10 cellular contexts compared by ENCODE assay signal in the genomic region with DNA sequence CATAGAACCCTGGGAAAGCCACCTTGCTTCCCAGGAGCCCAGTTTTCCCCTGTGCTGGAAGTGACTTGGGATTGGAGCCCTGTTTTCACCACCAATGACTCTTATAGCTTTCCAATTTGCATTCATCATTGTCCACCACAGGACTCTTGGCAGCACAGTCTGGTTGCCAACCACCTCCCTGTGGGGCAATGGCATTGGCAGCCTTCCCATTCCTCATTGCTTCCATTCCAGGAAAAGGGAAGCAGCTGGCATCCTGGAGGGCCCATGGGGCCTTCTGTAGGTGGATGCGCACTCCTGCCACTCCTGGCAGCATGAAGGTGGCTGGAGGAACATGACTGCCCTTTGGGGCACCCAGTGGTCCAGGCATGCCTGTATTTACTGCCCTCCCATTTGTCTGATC. TPM values are rescaled to one million over a fixed set of nuclear protein-coding genes. Genes with fewer than 3 reads are reported as not detected.
DNase-seq lines count a peak whose midpoint lies in the region; ATAC-seq, FAIRE-seq and TF ChIP-seq lines count a peak whose summit lies in the region.
"Had no signal": no experiment of that assay in that cellular context is flagged by ENCODE, and none has a peak within 500 bp of the region (broad histone marks: within the 10 kb centered on the region; RNA-seq: fewer than 3 reads in every experiment).

No MANE protein-coding gene starts in this region.

- TF ChIP-seq CTCF in dorsolateral prefrontal cortex (IDR thresholded peaks at IDR 0.05 in 54 of 56, conservative IDR thresholded peaks at IDR 0.05 in 2 of 56; ENCODE audit: low read depth in 1 of 56, partially characterized antibody in 56 of 56): no peak
- no peak for TF ChIP-seq CTCF in pancreas (IDR thresholded peaks at IDR 0.05)
- no peak for TF ChIP-seq CTCF in esophagus squamous epithelium (IDR thresholded peaks at IDR 0.05)

- intact Hi-C loops in dorsolateral prefrontal cortex (cut with DNase I): no loop called here
- intact Hi-C loops in pancreas (cut with DNase I): no loop called here
- intact Hi-C loops in esophagus squamous epithelium (cut with DNase I): no loop called here

- ATAC-seq in pancreas: peak; percentile 71 to 88 (median 80)

- TF ChIP-seq POLR2A in esophagus squamous epithelium (IDR thresholded peaks at IDR 0.05): no peak

- H3K36me3 ChIP-seq in pancreas: no peaks in the 10 kb centered on the region
- no peaks in the 10 kb centered on the region for H3K36me3 ChIP-seq in esophagus squamous epithelium

- H3K4me1 ChIP-seq in pancreas (no peaks in the 10 kb centered on the region), esophagus squamous epithelium (peaks cover 9 to 28% (median 12%) of the 10 kb centered on the region in 3 donors)

- DNase-seq in DMS 273 treated with DMSO at 0.1 percent for 48 hours (lab: John Stamatoyannopoulos, UW) (peak; percentile 30), NCI-H2171 treated with DMSO at 0.1 percent for 48 hours (lab: John Stamatoyannopoulos, UW) (peak; percentile 70), dorsolateral prefrontal cortex (peak in 4 of 10 donors; percentile 16 to 55 (median 44)), pancreas (peak in 4 of 6 donors; percentile 41 to 73 (median 70)), esophagus squamous epithelium (lab: John Stamatoyannopoulos, UW) (no peak), Kasumi-1 (lab: John Stamatoyannopoulos, UW) (no peak), islet precursor cell (no peak)
- DNase-seq in activated CD4-positive, alpha-beta T cell treated with anti-CD3 and anti-CD28 coated beads, Interleukin-2, amount 50 U/mL, for 48 hours: no peak
- DNase-seq: T-helper 1 cell had no signal

- H3K4me3 ChIP-seq in dorsolateral prefrontal cortex (no peak overlapping the region), pancreas (no peak overlapping the region), esophagus squamous epithelium (no peak overlapping the region)

- 74 to 75% methylated on average over 1 of the region's 1 CpG for WGBS in pancreas, 2 donors
- 90% methylated on average over 1 of the region's 1 CpG; no CpG with 5 or more reads in 1 of the 2 donors for WGBS in esophagus squamous epithelium, 2 donors

- H3K27me3 ChIP-seq in dorsolateral prefrontal cortex (no peaks in the 10 kb centered on the region), pancreas (no peaks in the 10 kb centered on the region), esophagus squamous epithelium (peaks cover 0 to 13% (median 0%) of the 10 kb centered on the region in 4 donors)

- H3K9me3 ChIP-seq in pancreas: no peaks in the 10 kb centered on the region
- H3K9me3 ChIP-seq in esophagus squamous epithelium: no peaks in the 10 kb centered on the region

- peak overlapping the region in 38 of 59 donors; percentile 1 to 80 (median 54) for H3K27ac ChIP-seq in dorsolateral prefrontal cortex
- peak overlapping the region; percentile 55 to 76 (median 64) for H3K27ac ChIP-seq in pancreas
- H3K27ac ChIP-seq in esophagus squamous epithelium: peak overlapping the region in 2 of 4 donors; percentile 36 to 53
- H3K27ac ChIP-seq: epithelial cell of prostate had no signal

- no peak for FAIRE-seq in pancreas (lab: Jason Lieb, UNC)

RNA-seq across cellular contexts. Expression of gene FEM1B, which starts 57.7 kb away (rescaled TPM):
- total RNA-seq in dorsolateral prefrontal cortex (100 to 1,000 TPM in 62 of 120 experiments, 10 to 100 TPM in 58; 63.2 to 136 (median 101) TPM), pancreas (10 to 100 TPM in 5 of 6 donors, 1 to 10 TPM in 1; 7.7 to 25.4 (median 16.3) TPM), esophagus squamous epithelium (10 to 100 TPM; 32.3 to 64.4 (median 46.8) TPM)
- polyA plus RNA-seq in pancreas: 1 to 10 TPM; 3.5 to 7.9 TPM

Comparison
In these comparisons a context has a peak if more than half of its experiments do, and no peak if none do; other contexts are left out.
1. DNase-seq: peak in DMS 273 treated with DMSO at 0.1 percent for 48 hours (single experiment), NCI-H2171 treated with DMSO at 0.1 percent for 48 hours (single experiment) and pancreas (4 of 6); none in esophagus squamous epithelium (single experiment), Kasumi-1 (0 of 2), activated CD4-positive, alpha-beta T cell treated with anti-CD3 and anti-CD28 coated beads, Interleukin-2, amount 50 U/mL, for 48 hours (0 of 2) and islet precursor cell (single experiment).